1 cellular context compared by ENCODE assay signal in the genomic region with DNA sequence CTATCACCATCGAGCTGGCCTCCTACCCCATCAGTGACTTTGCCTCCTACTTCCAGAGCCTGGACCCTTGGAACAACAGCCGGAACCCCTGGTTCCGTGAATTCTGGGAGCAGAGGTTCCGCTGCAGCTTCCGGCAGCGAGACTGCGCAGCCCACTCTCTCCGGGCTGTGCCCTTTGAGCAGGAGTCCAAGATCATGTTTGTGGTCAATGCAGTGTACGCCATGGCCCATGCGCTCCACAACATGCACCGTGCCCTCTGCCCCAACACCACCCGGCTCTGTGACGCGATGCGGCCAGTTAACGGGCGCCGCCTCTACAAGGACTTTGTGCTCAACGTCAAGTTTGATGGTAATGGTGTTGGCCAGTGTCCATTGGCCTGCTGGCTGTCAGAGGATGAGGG.
TF ChIP-seq lines count a peak whose summit lies in the region.

No MANE protein-coding gene starts in this region.

TF ChIP-seq in HepG2, 621 proteins besides CTCF, POLR2A, EP300 and RAD21 (continued from another document):
- TF ChIP-seq, protein P1, sequence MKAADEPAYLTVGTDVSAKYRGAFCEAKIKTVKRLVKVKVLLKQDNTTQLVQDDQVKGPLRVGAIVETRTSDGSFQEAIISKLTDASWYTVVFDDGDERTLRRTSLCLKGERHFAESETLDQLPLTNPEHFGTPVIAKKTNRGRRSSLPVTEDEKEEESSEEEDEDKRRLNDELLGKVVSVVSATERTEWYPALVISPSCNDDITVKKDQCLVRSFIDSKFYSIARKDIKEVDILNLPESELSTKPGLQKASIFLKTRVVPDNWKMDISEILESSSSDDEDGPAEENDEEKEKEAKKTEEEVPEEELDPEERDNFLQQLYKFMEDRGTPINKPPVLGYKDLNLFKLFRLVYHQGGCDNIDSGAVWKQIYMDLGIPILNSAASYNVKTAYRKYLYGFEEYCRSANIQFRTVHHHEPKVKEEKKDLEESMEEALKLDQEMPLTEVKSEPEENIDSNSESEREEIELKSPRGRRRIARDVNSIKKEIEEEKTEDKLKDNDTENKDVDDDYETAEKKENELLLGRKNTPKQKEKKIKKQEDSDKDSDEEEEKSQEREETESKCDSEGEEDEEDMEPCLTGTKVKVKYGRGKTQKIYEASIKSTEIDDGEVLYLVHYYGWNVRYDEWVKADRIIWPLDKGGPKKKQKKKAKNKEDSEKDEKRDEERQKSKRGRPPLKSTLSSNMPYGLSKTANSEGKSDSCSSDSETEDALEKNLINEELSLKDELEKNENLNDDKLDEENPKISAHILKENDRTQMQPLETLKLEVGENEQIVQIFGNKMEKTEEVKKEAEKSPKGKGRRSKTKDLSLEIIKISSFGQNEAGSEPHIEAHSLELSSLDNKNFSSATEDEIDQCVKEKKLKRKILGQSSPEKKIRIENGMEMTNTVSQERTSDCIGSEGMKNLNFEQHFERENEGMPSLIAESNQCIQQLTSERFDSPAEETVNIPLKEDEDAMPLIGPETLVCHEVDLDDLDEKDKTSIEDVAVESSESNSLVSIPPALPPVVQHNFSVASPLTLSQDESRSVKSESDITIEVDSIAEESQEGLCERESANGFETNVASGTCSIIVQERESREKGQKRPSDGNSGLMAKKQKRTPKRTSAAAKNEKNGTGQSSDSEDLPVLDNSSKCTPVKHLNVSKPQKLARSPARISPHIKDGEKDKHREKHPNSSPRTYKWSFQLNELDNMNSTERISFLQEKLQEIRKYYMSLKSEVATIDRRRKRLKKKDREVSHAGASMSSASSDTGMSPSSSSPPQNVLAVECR (CRISPR knock-in tag; IDR thresholded peaks at IDR 0.05; ENCODE audit: borderline replicate concordance), result peak; percentile 16; the same call in 1 of the 2 replicates
- TF ChIP-seq HNF4A (CRISPR knock-in tag; IDR thresholded peaks at IDR 0.05), result peak; percentile 65
- TF ChIP-seq ZNF687 (CRISPR knock-in tag; IDR thresholded peaks at IDR 0.05), result peak; percentile 41
- TF ChIP-seq ETV5 (CRISPR knock-in tag; IDR thresholded peaks at IDR 0.05; ENCODE audit: borderline replicate concordance), result 0 out of 2 replicates have a peak, but pooled peaks have one; percentile 22
- no peak for TF ChIP-seq NFE2L1 (CRISPR knock-in tag; IDR thresholded peaks at IDR 0.05; ENCODE audit: borderline replicate concordance)
- TF ChIP-seq, protein P2, sequence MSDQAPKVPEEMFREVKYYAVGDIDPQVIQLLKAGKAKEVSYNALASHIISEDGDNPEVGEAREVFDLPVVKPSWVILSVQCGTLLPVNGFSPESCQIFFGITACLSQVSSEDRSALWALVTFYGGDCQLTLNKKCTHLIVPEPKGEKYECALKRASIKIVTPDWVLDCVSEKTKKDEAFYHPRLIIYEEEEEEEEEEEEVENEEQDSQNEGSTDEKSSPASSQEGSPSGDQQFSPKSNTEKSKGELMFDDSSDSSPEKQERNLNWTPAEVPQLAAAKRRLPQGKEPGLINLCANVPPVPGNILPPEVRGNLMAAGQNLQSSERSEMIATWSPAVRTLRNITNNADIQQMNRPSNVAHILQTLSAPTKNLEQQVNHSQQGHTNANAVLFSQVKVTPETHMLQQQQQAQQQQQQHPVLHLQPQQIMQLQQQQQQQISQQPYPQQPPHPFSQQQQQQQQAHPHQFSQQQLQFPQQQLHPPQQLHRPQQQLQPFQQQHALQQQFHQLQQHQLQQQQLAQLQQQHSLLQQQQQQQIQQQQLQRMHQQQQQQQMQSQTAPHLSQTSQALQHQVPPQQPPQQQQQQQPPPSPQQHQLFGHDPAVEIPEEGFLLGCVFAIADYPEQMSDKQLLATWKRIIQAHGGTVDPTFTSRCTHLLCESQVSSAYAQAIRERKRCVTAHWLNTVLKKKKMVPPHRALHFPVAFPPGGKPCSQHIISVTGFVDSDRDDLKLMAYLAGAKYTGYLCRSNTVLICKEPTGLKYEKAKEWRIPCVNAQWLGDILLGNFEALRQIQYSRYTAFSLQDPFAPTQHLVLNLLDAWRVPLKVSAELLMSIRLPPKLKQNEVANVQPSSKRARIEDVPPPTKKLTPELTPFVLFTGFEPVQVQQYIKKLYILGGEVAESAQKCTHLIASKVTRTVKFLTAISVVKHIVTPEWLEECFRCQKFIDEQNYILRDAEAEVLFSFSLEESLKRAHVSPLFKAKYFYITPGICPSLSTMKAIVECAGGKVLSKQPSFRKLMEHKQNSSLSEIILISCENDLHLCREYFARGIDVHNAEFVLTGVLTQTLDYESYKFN (CRISPR knock-in tag; conservative IDR thresholded peaks at IDR 0.05), result peak; percentile 53; the same call in 1 of the 2 replicates
- peak; percentile 18; the same call in 1 of the 2 replicates for TF ChIP-seq SALL1 (CRISPR knock-in tag; IDR thresholded peaks at IDR 0.05)
- TF ChIP-seq HOXA3 (CRISPR knock-in tag; IDR thresholded peaks at IDR 0.05), result peak; percentile 67; the same call in 1 of the 2 replicates
- peak; percentile 30; the same call in 1 of the 2 replicates for TF ChIP-seq ZBTB21 (CRISPR knock-in tag; IDR thresholded peaks at IDR 0.05)
- TF ChIP-seq, protein P3, sequence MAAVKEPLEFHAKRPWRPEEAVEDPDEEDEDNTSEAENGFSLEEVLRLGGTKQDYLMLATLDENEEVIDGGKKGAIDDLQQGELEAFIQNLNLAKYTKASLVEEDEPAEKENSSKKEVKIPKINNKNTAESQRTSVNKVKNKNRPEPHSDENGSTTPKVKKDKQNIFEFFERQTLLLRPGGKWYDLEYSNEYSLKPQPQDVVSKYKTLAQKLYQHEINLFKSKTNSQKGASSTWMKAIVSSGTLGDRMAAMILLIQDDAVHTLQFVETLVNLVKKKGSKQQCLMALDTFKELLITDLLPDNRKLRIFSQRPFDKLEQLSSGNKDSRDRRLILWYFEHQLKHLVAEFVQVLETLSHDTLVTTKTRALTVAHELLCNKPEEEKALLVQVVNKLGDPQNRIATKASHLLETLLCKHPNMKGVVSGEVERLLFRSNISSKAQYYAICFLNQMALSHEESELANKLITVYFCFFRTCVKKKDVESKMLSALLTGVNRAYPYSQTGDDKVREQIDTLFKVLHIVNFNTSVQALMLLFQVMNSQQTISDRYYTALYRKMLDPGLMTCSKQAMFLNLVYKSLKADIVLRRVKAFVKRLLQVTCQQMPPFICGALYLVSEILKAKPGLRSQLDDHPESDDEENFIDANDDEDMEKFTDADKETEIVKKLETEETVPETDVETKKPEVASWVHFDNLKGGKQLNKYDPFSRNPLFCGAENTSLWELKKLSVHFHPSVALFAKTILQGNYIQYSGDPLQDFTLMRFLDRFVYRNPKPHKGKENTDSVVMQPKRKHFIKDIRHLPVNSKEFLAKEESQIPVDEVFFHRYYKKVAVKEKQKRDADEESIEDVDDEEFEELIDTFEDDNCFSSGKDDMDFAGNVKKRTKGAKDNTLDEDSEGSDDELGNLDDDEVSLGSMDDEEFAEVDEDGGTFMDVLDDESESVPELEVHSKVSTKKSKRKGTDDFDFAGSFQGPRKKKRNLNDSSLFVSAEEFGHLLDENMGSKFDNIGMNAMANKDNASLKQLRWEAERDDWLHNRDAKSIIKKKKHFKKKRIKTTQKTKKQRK (IDR thresholded peaks at IDR 0.05; ENCODE audit: low read length), result no peak
- peak; percentile 41; the same call in 1 of the 2 replicates for TF ChIP-seq CREB1 (IDR thresholded peaks at IDR 0.05)
- TF ChIP-seq CREB1 (CRISPR knock-in tag; IDR thresholded peaks at IDR 0.05), result no peak
- TF ChIP-seq, protein P4, sequence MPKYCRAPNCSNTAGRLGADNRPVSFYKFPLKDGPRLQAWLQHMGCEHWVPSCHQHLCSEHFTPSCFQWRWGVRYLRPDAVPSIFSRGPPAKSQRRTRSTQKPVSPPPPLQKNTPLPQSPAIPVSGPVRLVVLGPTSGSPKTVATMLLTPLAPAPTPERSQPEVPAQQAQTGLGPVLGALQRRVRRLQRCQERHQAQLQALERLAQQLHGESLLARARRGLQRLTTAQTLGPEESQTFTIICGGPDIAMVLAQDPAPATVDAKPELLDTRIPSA (CRISPR knock-in tag; IDR thresholded peaks at IDR 0.05; ENCODE audit: borderline replicate concordance), result no peak
- TF ChIP-seq IKZF5 (CRISPR knock-in tag; IDR thresholded peaks at IDR 0.05), result no peak
- TF ChIP-seq HNF4G (IDR thresholded peaks at IDR 0.05; ENCODE audit: borderline replicate concordance, low read depth, low read length), result 0 out of 2 replicates have a peak, but pooled peaks have one; percentile 19
- TF ChIP-seq HNF4G (CRISPR knock-in tag; IDR thresholded peaks at IDR 0.05; ENCODE audit: borderline replicate concordance, low read depth), result no peak
- TF ChIP-seq, protein P5, sequence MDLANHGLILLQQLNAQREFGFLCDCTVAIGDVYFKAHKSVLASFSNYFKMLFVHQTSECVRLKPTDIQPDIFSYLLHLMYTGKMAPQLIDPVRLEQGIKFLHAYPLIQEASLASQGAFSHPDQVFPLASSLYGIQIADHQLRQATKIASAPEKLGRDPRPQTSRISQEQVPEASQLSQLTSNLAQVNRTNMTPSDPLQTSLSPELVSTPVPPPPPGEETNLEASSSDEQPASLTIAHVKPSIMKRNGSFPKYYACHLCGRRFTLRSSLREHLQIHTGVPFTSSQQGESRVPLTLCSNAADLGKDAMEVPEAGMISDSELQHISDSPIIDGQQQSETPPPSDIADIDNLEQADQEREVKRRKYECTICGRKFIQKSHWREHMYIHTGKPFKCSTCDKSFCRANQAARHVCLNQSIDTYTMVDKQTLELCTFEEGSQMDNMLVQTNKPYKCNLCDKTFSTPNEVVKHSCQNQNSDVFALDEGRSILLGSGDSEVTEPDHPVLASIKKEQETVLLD (CRISPR knock-in tag; IDR thresholded peaks at IDR 0.05; ENCODE audit: low read depth), result no peak
